ENCODE assay signal across 9 cellular contexts in genomic region chr12:8860165-8860961, GRCh38. TPM values are rescaled to one million over a fixed set of nuclear protein-coding genes. Genes with fewer than 3 reads are reported as not detected.
A peak's percentile ranks its signal among the peaks of the same experiment; 100 is the strongest.
DNase-seq lines count a peak whose midpoint lies in the region; ATAC-seq and TF ChIP-seq lines count a peak whose summit lies in the region.
"Had no signal": no experiment of that assay in that cellular context is flagged by ENCODE, and none has a peak within 500 bp of the region (broad histone marks: within the 10 kb centered on the region; RNA-seq: fewer than 3 reads in every experiment).

No MANE protein-coding gene starts in this region.

- no peaks in the 10 kb centered on the region for H3K9me2 ChIP-seq in Loucy (replicated peaks; ENCODE audit: low read depth, low read length)

- peaks cover 1% of the 10 kb centered on the region for H3K27me3 Mint-ChIP-seq in activated CD4-positive, alpha-beta T cell treated with anti-CD3 and anti-CD28 coated beads, Interleukin-2, amount 10 ng/mL, durations not matched to agents 7 days and 5 days
- H3K27me3 Mint-ChIP-seq in naive thymus-derived CD8-positive, alpha-beta T cell = peaks cover 0 to 4% (median 0%) of the 10 kb centered on the region in 5 donors

- ATAC-seq in naive thymus-derived CD8-positive, alpha-beta T cell = no peak
- no peak for ATAC-seq in GM19467 (IDR thresholded peaks at IDR 0.05; ENCODE audit: unreplicated experiment)

- peak; percentile 83 for TF ChIP-seq CTCF in Loucy (conservative IDR thresholded peaks at IDR 0.05; ENCODE audit: low read length)

- no peak overlapping the region for H3K4me2 ChIP-seq in Loucy (ENCODE audit: low read depth, low read length, poor library complexity, severe bottlenecking)

- no peaks in the 10 kb centered on the region for H3K4me1 ChIP-seq in Loucy (ENCODE audit: insufficient read depth, low read length, poor library complexity, severe bottlenecking)

- H4K20me1 ChIP-seq in Loucy (ENCODE audit: insufficient read depth, low read length, poor library complexity, severe bottlenecking) = no peaks in the 10 kb centered on the region

- H3K36me3 ChIP-seq in Loucy (ENCODE audit: insufficient read depth, low read length) = no peaks in the 10 kb centered on the region

- DNase-seq in GM03348 (ENCODE audit: low spot score) = peak; percentile 66
- DNase-seq in activated CD4-positive, alpha-beta T cell treated with anti-CD3 and anti-CD28 coated beads, Interleukin-2, amount 10 ng/mL, durations not matched to agents 7 days and 5 days = peak; percentile 41
- peak; percentile 13 for DNase-seq in fibroblast of gingiva (ENCODE audit: low read depth)
- peak in 6 of 10 donors; percentile 4 to 29 (median 22) for DNase-seq in naive thymus-derived CD8-positive, alpha-beta T cell
- DNase-seq in middle frontal gyrus (ENCODE audit: extremely low spot score, low spot score) = no peak
- no peak for DNase-seq in cortex of kidney (lab: John Stamatoyannopoulos, UW)

- H3K27ac Mint-ChIP-seq in activated CD4-positive, alpha-beta T cell treated with anti-CD3 and anti-CD28 coated beads, Interleukin-2, amount 10 ng/mL, durations not matched to agents 7 days and 5 days = no peak overlapping the region
- H3K27ac Mint-ChIP-seq in naive thymus-derived CD8-positive, alpha-beta T cell = no peak overlapping the region

- no peaks in the 10 kb centered on the region for H3K27me3 ChIP-seq in Loucy (ENCODE audit: insufficient read depth, low read length, poor library complexity, severe bottlenecking)

- no peaks in the 10 kb centered on the region for H3K4me1 Mint-ChIP-seq in activated CD4-positive, alpha-beta T cell treated with anti-CD3 and anti-CD28 coated beads, Interleukin-2, amount 10 ng/mL, durations not matched to agents 7 days and 5 days
- no peaks in the 10 kb centered on the region for H3K4me1 Mint-ChIP-seq in naive thymus-derived CD8-positive, alpha-beta T cell

- no peaks in the 10 kb centered on the region for H3K79me2 ChIP-seq in Loucy (ENCODE audit: insufficient read depth, low read length)

- no peaks in the 10 kb centered on the region for H3K9me3 ChIP-seq in Loucy (ENCODE audit: insufficient read depth, low read depth, low read length)

- H3K4me3 ChIP-seq in Loucy (ENCODE audit: low read length, poor library complexity, severe bottlenecking) = no peak overlapping the region

- H2AFZ ChIP-seq in Loucy (ENCODE audit: low read length) = no peak overlapping the region

- no peak overlapping the region for H3K4me3 Mint-ChIP-seq in activated CD4-positive, alpha-beta T cell treated with anti-CD3 and anti-CD28 coated beads, Interleukin-2, amount 10 ng/mL, durations not matched to agents 7 days and 5 days
- H3K4me3 Mint-ChIP-seq in naive thymus-derived CD8-positive, alpha-beta T cell = peak overlapping the region in 1 of 10 donors; percentile 16

- H3F3A ChIP-seq in Loucy (ENCODE audit: low read depth) = no peaks in the 10 kb centered on the region

- H3K9ac ChIP-seq in Loucy (ENCODE audit: low read depth, low read length, poor library complexity, severe bottlenecking) = no peak overlapping the region

- CTCF ChIA-PET in activated CD4-positive, alpha-beta T cell treated with anti-CD3 and anti-CD28 coated beads, Interleukin-2, amount 10 ng/mL, durations not matched to agents 7 days and 5 days (lab: Charles Lee) = interaction anchor here (0.6 to 1.2 kb wide), 5 partner anchors 14 to 236 kb away, joined by 3 read pairs; partner anchors contain the start of gene MFAP5

- H3K36me3 Mint-ChIP-seq in activated CD4-positive, alpha-beta T cell treated with anti-CD3 and anti-CD28 coated beads, Interleukin-2, amount 10 ng/mL, durations not matched to agents 7 days and 5 days (ENCODE audit: low read depth) = no peaks in the 10 kb centered on the region
- no peaks in the 10 kb centered on the region for H3K36me3 Mint-ChIP-seq in naive thymus-derived CD8-positive, alpha-beta T cell

- POLR2A ChIA-PET in activated CD4-positive, alpha-beta T cell treated with anti-CD3 and anti-CD28 coated beads, Interleukin-2, amount 10 ng/mL, durations not matched to agents 7 days and 5 days (lab: Charles Lee) = no interaction called here
- POLR2A ChIA-PET in naive thymus-derived CD8-positive, alpha-beta T cell (lab: Charles Lee) = no interaction called here

- no peaks in the 10 kb centered on the region for H3K9me3 Mint-ChIP-seq in activated CD4-positive, alpha-beta T cell treated with anti-CD3 and anti-CD28 coated beads, Interleukin-2, amount 10 ng/mL, durations not matched to agents 7 days and 5 days
- no peaks in the 10 kb centered on the region for H3K9me3 Mint-ChIP-seq in naive thymus-derived CD8-positive, alpha-beta T cell

RNA-seq across cellular contexts. Expression of gene A2ML1, which starts 37.9 kb away (rescaled TPM):
- not detected for total RNA-seq in activated CD4-positive, alpha-beta T cell treated with anti-CD3 and anti-CD28 coated beads, Interleukin-2, amount 10 ng/mL, durations not matched to agents 7 days and 5 days
- total RNA-seq in naive thymus-derived CD8-positive, alpha-beta T cell = not detected
- not detected for polyA plus RNA-seq in naive thymus-derived CD8-positive, alpha-beta T cell
- total RNA-seq: activated CD8-positive, alpha-beta memory T cell treated with anti-CD3 and anti-CD28 coated beads for 36 hours had no signal

RNA-seq across cellular contexts. Expression of gene PHC1, which starts 53.9 kb away (rescaled TPM):
- total RNA-seq in activated CD4-positive, alpha-beta T cell treated with anti-CD3 and anti-CD28 coated beads, Interleukin-2, amount 10 ng/mL, durations not matched to agents 7 days and 5 days = 10 to 100 TPM; 25.0 TPM
- total RNA-seq in naive thymus-derived CD8-positive, alpha-beta T cell = 10 to 100 TPM; 36.3 to 39.2 TPM
- 10 to 100 TPM; 12.3 to 20.3 (median 15.7) TPM for polyA plus RNA-seq in naive thymus-derived CD8-positive, alpha-beta T cell

Comparison
In these comparisons a context has a peak if more than half of its experiments do, and no peak if none do; other contexts are left out.
1. DNase-seq: peak in GM03348 (single experiment), activated CD4-positive, alpha-beta T cell treated with anti-CD3 and anti-CD28 coated beads, Interleukin-2, amount 10 ng/mL, durations not matched to agents 7 days and 5 days (single experiment), fibroblast of gingiva (single experiment) and naive thymus-derived CD8-positive, alpha-beta T cell (6 of 10); none in middle frontal gyrus (single experiment) and cortex of kidney (single experiment).